Comparison of ENCODE assay signal across 1 cellular context in the genomic region with DNA sequence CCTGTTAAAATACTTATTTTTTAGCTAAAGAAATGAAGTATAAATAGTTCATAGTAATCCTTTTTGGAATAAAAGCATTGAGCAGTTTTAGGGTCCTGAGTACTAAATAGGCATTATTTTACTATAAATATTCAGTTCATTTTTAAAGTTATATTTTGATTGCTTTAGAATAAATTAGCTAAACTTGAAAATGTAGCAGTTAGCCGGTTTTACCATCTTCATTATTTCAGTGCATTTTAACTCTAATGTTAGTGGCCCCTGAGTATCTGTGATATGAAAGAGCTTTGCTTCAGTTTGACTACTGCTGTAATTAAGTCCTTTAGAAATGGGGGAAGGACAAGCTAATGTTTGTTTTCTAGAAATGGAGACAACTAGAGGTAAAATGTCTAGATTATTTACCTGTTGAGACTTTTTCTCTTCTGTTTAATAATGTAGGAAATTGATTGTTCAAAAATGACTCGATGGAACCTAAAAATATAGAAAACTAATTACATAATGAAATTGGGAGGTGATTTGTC.
TF ChIP-seq lines count a peak whose summit lies in the region.

No MANE protein-coding gene starts in this region.

TF ChIP-seq in endothelial cell of umbilical vein, 7 proteins besides CTCF, POLR2A, EP300 and RAD21:
- TF ChIP-seq, protein P1, sequence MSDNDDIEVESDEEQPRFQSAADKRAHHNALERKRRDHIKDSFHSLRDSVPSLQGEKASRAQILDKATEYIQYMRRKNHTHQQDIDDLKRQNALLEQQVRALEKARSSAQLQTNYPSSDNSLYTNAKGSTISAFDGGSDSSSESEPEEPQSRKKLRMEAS (IDR thresholded peaks at IDR 0.05; ENCODE audit: insufficient read depth, insufficient read length) = no peak
- TF ChIP-seq FOS (IDR thresholded peaks at IDR 0.05; ENCODE audit: borderline replicate concordance, insufficient read depth, low read length) (no peak), POLR2AphosphoS5 (IDR thresholded peaks at IDR 0.05; ENCODE audit: insufficient read depth, low read depth, low read length) (no peak)
